Comparison of ENCODE assay signal across 2 cellular contexts in genomic region chrX:153626863-153627674, GRCh38.
TF ChIP-seq lines count a peak whose summit lies in the region.

No MANE protein-coding gene starts in this region.

TF ChIP-seq in K562, 482 proteins besides CTCF, POLR2A, EP300 and RAD21:
- peak; percentile 30 for TF ChIP-seq NFIC (IDR thresholded peaks at IDR 0.05)
- no peak for TF ChIP-seq E2F6 (IDR thresholded peaks at IDR 0.05; ENCODE audit: borderline replicate concordance in 1 of 2, extremely low read depth in 1 of 2, insufficient read depth in 1 of 2, insufficient read length in 1 of 2, low read depth in 1 of 2, low read length in 1 of 2, poor library complexity in 1 of 2, severe bottlenecking in 1 of 2)
- TF ChIP-seq ATF7 (IDR thresholded peaks at IDR 0.05): no peak
- TF ChIP-seq SUPT5H (IDR thresholded peaks at IDR 0.05): no peak

TF ChIP-seq in liver, 16 proteins besides CTCF, POLR2A, EP300 and RAD21:
- TF ChIP-seq TAF1 (conservative IDR thresholded peaks at IDR 0.05) (peak; percentile 72), SP1 (IDR thresholded peaks at IDR 0.05) (peak; percentile 59), HNF4G (IDR thresholded peaks at IDR 0.05) (peak; percentile 23), FOXA1 (IDR thresholded peaks at IDR 0.05) (no peak), HNF4A (conservative IDR thresholded peaks at IDR 0.05) (peak; percentile 67 to 73), YY1 (IDR thresholded peaks at IDR 0.05) (no peak), RXRA (IDR thresholded peaks at IDR 0.05) (peak; percentile 62 to 68), MAX (IDR thresholded peaks at IDR 0.05) (peak; percentile 35), NR2F2 (IDR thresholded peaks at IDR 0.05) (no peak)
- TF ChIP-seq, protein P1, sequence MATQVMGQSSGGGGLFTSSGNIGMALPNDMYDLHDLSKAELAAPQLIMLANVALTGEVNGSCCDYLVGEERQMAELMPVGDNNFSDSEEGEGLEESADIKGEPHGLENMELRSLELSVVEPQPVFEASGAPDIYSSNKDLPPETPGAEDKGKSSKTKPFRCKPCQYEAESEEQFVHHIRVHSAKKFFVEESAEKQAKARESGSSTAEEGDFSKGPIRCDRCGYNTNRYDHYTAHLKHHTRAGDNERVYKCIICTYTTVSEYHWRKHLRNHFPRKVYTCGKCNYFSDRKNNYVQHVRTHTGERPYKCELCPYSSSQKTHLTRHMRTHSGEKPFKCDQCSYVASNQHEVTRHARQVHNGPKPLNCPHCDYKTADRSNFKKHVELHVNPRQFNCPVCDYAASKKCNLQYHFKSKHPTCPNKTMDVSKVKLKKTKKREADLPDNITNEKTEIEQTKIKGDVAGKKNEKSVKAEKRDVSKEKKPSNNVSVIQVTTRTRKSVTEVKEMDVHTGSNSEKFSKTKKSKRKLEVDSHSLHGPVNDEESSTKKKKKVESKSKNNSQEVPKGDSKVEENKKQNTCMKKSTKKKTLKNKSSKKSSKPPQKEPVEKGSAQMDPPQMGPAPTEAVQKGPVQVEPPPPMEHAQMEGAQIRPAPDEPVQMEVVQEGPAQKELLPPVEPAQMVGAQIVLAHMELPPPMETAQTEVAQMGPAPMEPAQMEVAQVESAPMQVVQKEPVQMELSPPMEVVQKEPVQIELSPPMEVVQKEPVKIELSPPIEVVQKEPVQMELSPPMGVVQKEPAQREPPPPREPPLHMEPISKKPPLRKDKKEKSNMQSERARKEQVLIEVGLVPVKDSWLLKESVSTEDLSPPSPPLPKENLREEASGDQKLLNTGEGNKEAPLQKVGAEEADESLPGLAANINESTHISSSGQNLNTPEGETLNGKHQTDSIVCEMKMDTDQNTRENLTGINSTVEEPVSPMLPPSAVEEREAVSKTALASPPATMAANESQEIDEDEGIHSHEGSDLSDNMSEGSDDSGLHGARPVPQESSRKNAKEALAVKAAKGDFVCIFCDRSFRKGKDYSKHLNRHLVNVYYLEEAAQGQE (IDR thresholded peaks at IDR 0.05): peak; percentile 21
